ENCODE assay signal across 1 cellular context in the genomic region with DNA sequence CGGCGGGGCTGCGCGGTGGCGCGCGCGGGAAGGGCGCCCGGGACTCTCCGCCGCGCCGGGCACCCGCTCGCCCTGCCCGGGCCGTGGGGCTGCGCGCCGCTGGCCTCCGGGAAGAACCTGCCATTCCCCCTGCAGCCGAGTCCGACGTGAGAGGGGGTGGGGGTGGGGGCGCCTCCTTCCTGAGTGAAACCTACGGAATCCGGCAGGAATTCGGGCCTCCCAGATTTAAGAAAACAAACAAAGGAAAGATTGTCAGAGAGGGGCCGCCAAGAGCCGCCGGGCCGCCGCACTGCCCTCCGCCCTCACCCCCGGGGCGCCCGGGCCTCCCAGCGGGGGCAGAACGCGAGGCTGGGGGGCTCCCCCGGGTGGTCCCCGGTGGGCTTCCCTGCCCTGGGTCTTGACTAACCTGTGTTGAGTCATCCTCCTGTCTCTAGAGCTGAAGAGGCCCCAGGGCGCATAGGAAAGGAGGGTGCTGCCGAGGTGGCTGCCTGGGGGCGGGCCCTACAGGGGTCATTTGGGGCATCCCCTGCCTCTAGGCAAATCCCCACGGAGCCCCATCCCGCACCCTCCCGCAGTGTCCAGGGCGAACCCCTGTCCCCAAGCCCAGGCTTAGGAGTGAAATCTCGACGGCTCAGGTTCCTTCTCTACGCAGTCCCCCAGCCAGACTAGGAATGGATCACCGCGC.
TF ChIP-seq lines count a peak whose summit lies in the region.

No MANE protein-coding gene starts in this region.

TF ChIP-seq in HepG2, 621 proteins besides CTCF, POLR2A, EP300 and RAD21 (continued from another document and continues in another):
- TF ChIP-seq, protein P1, sequence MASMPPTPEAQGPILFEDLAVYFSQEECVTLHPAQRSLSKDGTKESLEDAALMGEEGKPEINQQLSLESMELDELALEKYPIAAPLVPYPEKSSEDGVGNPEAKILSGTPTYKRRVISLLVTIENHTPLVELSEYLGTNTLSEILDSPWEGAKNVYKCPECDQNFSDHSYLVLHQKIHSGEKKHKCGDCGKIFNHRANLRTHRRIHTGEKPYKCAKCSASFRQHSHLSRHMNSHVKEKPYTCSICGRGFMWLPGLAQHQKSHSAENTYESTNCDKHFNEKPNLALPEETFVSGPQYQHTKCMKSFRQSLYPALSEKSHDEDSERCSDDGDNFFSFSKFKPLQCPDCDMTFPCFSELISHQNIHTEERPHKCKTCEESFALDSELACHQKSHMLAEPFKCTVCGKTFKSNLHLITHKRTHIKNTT (CRISPR knock-in tag; IDR thresholded peaks at IDR 0.05): 0 out of 2 replicates have a peak, but pooled peaks have one; percentile 19
- no peak for TF ChIP-seq ZNF543 (CRISPR knock-in tag; IDR thresholded peaks at IDR 0.05)
- TF ChIP-seq, protein P2, sequence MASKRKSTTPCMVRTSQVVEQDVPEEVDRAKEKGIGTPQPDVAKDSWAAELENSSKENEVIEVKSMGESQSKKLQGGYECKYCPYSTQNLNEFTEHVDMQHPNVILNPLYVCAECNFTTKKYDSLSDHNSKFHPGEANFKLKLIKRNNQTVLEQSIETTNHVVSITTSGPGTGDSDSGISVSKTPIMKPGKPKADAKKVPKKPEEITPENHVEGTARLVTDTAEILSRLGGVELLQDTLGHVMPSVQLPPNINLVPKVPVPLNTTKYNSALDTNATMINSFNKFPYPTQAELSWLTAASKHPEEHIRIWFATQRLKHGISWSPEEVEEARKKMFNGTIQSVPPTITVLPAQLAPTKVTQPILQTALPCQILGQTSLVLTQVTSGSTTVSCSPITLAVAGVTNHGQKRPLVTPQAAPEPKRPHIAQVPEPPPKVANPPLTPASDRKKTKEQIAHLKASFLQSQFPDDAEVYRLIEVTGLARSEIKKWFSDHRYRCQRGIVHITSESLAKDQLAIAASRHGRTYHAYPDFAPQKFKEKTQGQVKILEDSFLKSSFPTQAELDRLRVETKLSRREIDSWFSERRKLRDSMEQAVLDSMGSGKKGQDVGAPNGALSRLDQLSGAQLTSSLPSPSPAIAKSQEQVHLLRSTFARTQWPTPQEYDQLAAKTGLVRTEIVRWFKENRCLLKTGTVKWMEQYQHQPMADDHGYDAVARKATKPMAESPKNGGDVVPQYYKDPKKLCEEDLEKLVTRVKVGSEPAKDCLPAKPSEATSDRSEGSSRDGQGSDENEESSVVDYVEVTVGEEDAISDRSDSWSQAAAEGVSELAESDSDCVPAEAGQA (IDR thresholded peaks at IDR 0.05; ENCODE audit: low read depth): no peak
- TF ChIP-seq, protein P2 (CRISPR knock-in tag; IDR thresholded peaks at IDR 0.05; ENCODE audit: borderline replicate concordance): 0 out of 2 replicates have a peak, but pooled peaks have one; percentile 16
- TF ChIP-seq ARNTL (CRISPR knock-in tag; IDR thresholded peaks at IDR 0.05): no peak
- TF ChIP-seq ZFP36L1 (CRISPR knock-in tag; IDR thresholded peaks at IDR 0.05): no peak
- TF ChIP-seq ZNF782 (CRISPR knock-in tag; IDR thresholded peaks at IDR 0.05; ENCODE audit: borderline replicate concordance): peak; percentile 30; the same call in 1 of the 2 replicates
- TF ChIP-seq, protein P3, sequence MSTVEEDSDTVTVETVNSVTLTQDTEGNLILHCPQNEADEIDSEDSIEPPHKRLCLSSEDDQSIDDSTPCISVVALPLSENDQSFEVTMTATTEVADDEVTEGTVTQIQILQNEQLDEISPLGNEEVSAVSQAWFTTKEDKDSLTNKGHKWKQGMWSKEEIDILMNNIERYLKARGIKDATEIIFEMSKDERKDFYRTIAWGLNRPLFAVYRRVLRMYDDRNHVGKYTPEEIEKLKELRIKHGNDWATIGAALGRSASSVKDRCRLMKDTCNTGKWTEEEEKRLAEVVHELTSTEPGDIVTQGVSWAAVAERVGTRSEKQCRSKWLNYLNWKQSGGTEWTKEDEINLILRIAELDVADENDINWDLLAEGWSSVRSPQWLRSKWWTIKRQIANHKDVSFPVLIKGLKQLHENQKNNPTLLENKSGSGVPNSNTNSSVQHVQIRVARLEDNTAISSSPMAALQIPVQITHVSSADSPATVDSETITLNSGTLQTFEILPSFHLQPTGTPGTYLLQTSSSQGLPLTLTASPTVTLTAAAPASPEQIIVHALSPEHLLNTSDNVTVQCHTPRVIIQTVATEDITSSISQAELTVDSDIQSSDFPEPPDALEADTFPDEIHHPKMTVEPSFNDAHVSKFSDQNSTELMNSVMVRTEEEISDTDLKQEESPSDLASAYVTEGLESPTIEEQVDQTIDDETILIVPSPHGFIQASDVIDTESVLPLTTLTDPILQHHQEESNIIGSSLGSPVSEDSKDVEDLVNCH (CRISPR knock-in tag; IDR thresholded peaks at IDR 0.05): no peak
- no peak for TF ChIP-seq HOXA7 (CRISPR knock-in tag; IDR thresholded peaks at IDR 0.05)
- TF ChIP-seq ZBTB38 (CRISPR knock-in tag; IDR thresholded peaks at IDR 0.05): peak; percentile 34; the same call in 1 of the 2 replicates
- TF ChIP-seq, protein P4, sequence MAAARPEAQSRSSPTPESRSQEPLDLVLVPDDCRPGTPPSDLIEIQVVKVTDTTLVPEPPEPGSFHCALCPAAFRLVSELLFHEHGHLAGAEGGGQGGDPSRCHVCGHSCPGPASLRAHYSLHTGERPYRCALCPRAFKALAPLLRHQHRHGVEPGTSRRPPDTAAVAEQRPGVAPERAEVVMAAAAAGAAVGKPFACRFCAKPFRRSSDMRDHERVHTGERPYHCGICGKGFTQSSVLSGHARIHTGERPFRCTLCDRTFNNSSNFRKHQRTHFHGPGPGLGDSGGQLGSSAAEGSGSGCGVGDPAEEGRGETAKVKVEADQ (CRISPR knock-in tag; IDR thresholded peaks at IDR 0.05; ENCODE audit: borderline replicate concordance): no peak
- TF ChIP-seq SMAD9 (CRISPR knock-in tag; IDR thresholded peaks at IDR 0.05): no peak
- no peak for TF ChIP-seq ZNF225 (CRISPR knock-in tag; IDR thresholded peaks at IDR 0.05)
- no peak; the same call in none of the 2 replicates for TF ChIP-seq SALL1 (CRISPR knock-in tag; IDR thresholded peaks at IDR 0.05)
- TF ChIP-seq, protein P5, sequence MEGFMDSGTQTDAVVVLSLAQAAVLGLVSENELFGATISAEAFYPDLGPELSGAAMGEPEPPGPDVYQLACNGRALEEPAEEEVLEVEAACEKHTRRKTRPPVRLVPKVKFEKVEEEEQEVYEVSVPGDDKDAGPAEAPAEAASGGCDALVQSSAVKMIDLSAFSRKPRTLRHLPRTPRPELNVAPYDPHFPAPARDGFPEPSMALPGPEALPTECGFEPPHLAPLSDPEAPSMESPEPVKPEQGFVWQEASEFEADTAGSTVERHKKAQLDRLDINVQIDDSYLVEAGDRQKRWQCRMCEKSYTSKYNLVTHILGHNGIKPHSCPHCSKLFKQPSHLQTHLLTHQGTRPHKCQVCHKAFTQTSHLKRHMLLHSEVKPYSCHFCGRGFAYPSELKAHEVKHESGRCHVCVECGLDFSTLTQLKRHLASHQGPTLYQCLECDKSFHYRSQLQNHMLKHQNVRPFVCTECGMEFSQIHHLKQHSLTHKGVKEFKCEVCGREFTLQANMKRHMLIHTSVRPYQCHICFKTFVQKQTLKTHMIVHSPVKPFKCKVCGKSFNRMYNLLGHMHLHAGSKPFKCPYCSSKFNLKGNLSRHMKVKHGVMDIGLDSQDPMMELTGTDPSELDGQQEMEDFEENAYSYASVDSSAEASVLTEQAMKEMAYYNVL (CRISPR knock-in tag; IDR thresholded peaks at IDR 0.05; ENCODE audit: borderline replicate concordance): peak; percentile 23; the same call in 1 of the 2 replicates
- TF ChIP-seq HIVEP1 (CRISPR knock-in tag; IDR thresholded peaks at IDR 0.05): peak; percentile 45; the same call in 1 of the 2 replicates
- TF ChIP-seq, protein P6, sequence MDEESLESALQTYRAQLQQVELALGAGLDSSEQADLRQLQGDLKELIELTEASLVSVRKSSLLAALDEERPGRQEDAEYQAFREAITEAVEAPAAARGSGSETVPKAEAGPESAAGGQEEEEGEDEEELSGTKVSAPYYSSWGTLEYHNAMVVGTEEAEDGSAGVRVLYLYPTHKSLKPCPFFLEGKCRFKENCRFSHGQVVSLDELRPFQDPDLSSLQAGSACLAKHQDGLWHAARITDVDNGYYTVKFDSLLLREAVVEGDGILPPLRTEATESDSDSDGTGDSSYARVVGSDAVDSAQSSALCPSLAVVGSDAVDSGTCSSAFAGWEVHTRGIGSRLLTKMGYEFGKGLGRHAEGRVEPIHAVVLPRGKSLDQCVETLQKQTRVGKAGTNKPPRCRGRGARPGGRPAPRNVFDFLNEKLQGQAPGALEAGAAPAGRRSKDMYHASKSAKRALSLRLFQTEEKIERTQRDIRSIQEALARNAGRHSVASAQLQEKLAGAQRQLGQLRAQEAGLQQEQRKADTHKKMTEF (CRISPR knock-in tag; IDR thresholded peaks at IDR 0.05): peak; percentile 48; the same call in 1 of the 2 replicates
- no peak for TF ChIP-seq KLF9 (CRISPR knock-in tag; IDR thresholded peaks at IDR 0.05; ENCODE audit: low read depth)
- TF ChIP-seq ELF3 (CRISPR knock-in tag; IDR thresholded peaks at IDR 0.05): 0 out of 2 replicates have a peak, but pooled peaks have one; percentile 30
- no peak for TF ChIP-seq ZNF343 (CRISPR knock-in tag; IDR thresholded peaks at IDR 0.05)
- TF ChIP-seq KLF12 (CRISPR knock-in tag; IDR thresholded peaks at IDR 0.05; ENCODE audit: borderline replicate concordance): 0 out of 2 replicates have a peak, but pooled peaks have one; percentile 15
- peak; percentile 43; the same call in 1 of the 2 replicates for TF ChIP-seq NCOA2 (CRISPR knock-in tag; IDR thresholded peaks at IDR 0.05)
- TF ChIP-seq XBP1 (CRISPR knock-in tag; IDR thresholded peaks at IDR 0.05): no peak
- no peak for TF ChIP-seq ZSCAN9 (CRISPR knock-in tag; IDR thresholded peaks at IDR 0.05; ENCODE audit: borderline replicate concordance)
- TF ChIP-seq, protein P7, sequence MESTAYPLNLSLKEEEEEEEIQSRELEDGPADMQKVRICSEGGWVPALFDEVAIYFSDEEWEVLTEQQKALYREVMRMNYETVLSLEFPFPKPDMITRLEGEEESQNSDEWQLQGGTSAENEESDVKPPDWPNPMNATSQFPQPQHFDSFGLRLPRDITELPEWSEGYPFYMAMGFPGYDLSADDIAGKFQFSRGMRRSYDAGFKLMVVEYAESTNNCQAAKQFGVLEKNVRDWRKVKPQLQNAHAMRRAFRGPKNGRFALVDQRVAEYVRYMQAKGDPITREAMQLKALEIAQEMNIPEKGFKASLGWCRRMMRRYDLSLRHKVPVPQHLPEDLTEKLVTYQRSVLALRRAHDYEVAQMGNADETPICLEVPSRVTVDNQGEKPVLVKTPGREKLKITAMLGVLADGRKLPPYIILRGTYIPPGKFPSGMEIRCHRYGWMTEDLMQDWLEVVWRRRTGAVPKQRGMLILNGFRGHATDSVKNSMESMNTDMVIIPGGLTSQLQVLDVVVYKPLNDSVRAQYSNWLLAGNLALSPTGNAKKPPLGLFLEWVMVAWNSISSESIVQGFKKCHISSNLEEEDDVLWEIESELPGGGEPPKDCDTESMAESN (CRISPR knock-in tag; conservative IDR thresholded peaks at IDR 0.05): no peak
- no peak for TF ChIP-seq MIER2 (CRISPR knock-in tag; IDR thresholded peaks at IDR 0.05)
- peak; percentile 45; the same call in 1 of the 2 replicates for TF ChIP-seq ZNF891 (CRISPR knock-in tag; IDR thresholded peaks at IDR 0.05)
- no peak for TF ChIP-seq ZNF614 (CRISPR knock-in tag; IDR thresholded peaks at IDR 0.05; ENCODE audit: borderline replicate concordance)
- TF ChIP-seq NR2F1 (CRISPR knock-in tag; IDR thresholded peaks at IDR 0.05): no peak
- TF ChIP-seq, protein P8, sequence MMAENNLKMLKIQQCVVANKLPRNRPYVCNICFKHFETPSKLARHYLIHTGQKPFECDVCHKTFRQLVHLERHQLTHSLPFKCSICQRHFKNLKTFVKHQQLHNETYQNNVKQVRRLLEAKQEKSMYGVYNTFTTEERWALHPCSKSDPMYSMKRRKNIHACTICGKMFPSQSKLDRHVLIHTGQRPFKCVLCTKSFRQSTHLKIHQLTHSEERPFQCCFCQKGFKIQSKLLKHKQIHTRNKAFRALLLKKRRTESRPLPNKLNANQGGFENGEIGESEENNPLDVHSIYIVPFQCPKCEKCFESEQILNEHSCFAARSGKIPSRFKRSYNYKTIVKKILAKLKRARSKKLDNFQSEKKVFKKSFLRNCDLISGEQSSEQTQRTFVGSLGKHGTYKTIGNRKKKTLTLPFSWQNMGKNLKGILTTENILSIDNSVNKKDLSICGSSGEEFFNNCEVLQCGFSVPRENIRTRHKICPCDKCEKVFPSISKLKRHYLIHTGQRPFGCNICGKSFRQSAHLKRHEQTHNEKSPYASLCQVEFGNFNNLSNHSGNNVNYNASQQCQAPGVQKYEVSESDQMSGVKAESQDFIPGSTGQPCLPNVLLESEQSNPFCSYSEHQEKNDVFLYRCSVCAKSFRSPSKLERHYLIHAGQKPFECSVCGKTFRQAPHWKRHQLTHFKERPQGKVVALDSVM (CRISPR knock-in tag; IDR thresholded peaks at IDR 0.05): peak; percentile 54; the same call in 1 of the 2 replicates
- TF ChIP-seq, protein P9, sequence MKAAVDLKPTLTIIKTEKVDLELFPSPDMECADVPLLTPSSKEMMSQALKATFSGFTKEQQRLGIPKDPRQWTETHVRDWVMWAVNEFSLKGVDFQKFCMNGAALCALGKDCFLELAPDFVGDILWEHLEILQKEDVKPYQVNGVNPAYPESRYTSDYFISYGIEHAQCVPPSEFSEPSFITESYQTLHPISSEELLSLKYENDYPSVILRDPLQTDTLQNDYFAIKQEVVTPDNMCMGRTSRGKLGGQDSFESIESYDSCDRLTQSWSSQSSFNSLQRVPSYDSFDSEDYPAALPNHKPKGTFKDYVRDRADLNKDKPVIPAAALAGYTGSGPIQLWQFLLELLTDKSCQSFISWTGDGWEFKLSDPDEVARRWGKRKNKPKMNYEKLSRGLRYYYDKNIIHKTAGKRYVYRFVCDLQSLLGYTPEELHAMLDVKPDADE (CRISPR knock-in tag; IDR thresholded peaks at IDR 0.05): no peak
- TF ChIP-seq NR3C1 (CRISPR knock-in tag; IDR thresholded peaks at IDR 0.05): no peak
- TF ChIP-seq, protein P10, sequence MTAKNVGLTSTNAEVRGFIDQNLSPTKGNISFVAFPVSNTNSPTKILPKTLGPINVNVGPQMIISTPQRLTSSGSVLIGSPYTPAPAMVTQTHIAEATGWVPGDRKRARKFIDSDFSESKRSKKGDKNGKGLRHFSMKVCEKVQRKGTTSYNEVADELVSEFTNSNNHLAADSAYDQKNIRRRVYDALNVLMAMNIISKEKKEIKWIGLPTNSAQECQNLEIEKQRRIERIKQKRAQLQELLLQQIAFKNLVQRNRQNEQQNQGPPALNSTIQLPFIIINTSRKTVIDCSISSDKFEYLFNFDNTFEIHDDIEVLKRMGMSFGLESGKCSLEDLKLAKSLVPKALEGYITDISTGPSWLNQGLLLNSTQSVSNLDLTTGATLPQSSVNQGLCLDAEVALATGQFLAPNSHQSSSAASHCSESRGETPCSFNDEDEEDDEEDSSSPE (CRISPR knock-in tag; IDR thresholded peaks at IDR 0.05): no peak
- peak; percentile 39; the same call in 1 of the 2 replicates for TF ChIP-seq FOXC1 (CRISPR knock-in tag; IDR thresholded peaks at IDR 0.05; ENCODE audit: borderline replicate concordance)
